ENCODE assay signal across 14 cellular contexts in the genomic region with DNA sequence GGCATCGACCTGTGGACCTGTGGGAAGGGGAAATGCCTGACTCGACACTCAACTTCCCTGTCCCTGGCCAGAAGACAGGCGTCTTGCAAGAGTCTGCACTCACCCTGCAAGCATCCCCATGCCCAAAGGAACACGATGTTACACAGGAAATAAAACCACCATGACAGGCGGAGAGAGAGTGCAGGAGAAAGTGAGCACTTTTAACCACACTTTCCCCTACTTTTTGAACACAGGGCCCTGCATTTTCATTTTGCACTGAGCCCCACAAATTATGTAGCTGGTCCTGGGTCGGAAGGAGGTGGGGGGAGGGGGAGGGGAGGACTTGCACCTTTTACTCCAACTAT.
"Had no signal": no experiment of that assay in that cellular context is flagged by ENCODE, and none has a peak within 500 bp of the region (broad histone marks: within the 10 kb centered on the region; RNA-seq: fewer than 3 reads in every experiment).

No MANE protein-coding gene starts in this region.

- H3K36me3 Mint-ChIP-seq: activated naive CD4-positive, alpha-beta T cell treated with anti-CD3 and anti-CD28 coated beads, Interleukin-2, amount 50 U/mL, for 24 hours had no signal

- H3K27ac ChIP-seq: ascending aorta, cardiac muscle cell, coronary artery, left ventricle myocardium inferior, uterus had no signal

- H3K4me3 ChIP-seq: ascending aorta, cardiac muscle cell, coronary artery, left ventricle myocardium inferior, uterus had no signal

- H3K27ac Mint-ChIP-seq: activated naive CD4-positive, alpha-beta T cell treated with anti-CD3 and anti-CD28 coated beads, Interleukin-2, amount 50 U/mL, for 24 hours; activated T-cell treated with anti-CD3 and anti-CD28 coated beads, Interleukin-2, amount 50 U/mL, for 24 hours; nephron progenitor cell; T-helper 1 cell treated with Interleukin-12 subunit alpha and Interleukin-12 subunit beta and Interleukin-4 antibody, amounts not matched to agents 30 μg/mL and 1 μg/mL, for 36 hours had no signal

- H3K4me3 Mint-ChIP-seq: activated naive CD4-positive, alpha-beta T cell treated with anti-CD3 and anti-CD28 coated beads, Interleukin-2, amount 50 U/mL, for 24 hours; activated T-cell treated with anti-CD3 and anti-CD28 coated beads, Interleukin-2, amount 50 U/mL, for 24 hours; nephron progenitor cell; T-helper 1 cell treated with Interleukin-12 subunit alpha and Interleukin-12 subunit beta and Interleukin-4 antibody, amounts not matched to agents 30 μg/mL and 1 μg/mL, for 36 hours had no signal

- H3K4me1 Mint-ChIP-seq: activated naive CD4-positive, alpha-beta T cell treated with anti-CD3 and anti-CD28 coated beads, Interleukin-2, amount 50 U/mL, for 24 hours; nephron progenitor cell had no signal

- H3K9me3 ChIP-seq: ascending aorta, left ventricle myocardium inferior, uterus had no signal

- H3K36me3 ChIP-seq: ascending aorta, cardiac muscle cell, left ventricle myocardium inferior, uterus had no signal

- H3K9me3 Mint-ChIP-seq: activated naive CD4-positive, alpha-beta T cell treated with anti-CD3 and anti-CD28 coated beads, Interleukin-2, amount 50 U/mL, for 24 hours; activated T-cell treated with anti-CD3 and anti-CD28 coated beads, Interleukin-2, amount 50 U/mL, for 24 hours; nephron progenitor cell; T-helper 1 cell treated with Interleukin-12 subunit alpha and Interleukin-12 subunit beta and Interleukin-4 antibody, amounts not matched to agents 30 μg/mL and 1 μg/mL, for 36 hours had no signal

- DNase-seq: activated CD4-positive, alpha-beta T cell treated with anti-CD3 and anti-CD28 coated beads, Interleukin-2, amount 50 U/mL, for 1 hour; activated CD4-positive, CD25-positive, alpha-beta regulatory T cell; activated effector memory CD4-positive, alpha-beta T cell treated with Interleukin-2 at 50 U/mL for 16 hours; activated T-cell treated with anti-CD3 and anti-CD28 coated beads, Interleukin-2, amount 50 U/mL, for 24 hours; effector CD4-positive, alpha-beta T cell; kidney; left ventricle myocardium inferior; nephron progenitor cell; uterus had no signal
